ENCODE assay signal across 1 cellular context in the genomic region with DNA sequence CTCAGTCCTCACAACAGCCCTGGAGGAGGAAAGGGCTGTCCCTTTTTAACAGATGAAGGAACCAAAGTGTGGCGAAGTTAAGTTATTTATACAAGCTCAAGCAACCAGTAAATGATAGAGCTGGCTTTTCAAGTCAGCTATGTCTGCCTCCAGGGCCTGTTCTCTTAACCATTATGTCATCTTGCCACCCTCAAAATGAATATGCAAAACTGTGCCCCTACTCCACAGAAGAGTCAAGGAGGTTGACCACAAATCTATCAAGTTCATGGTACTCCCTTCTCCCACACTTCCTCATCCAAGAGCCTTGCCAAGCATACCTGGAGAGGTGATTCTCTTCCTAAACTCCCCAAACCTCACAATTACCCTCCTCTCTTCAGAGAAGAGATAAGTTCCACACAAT.
TF ChIP-seq lines count a peak whose summit lies in the region.

No MANE protein-coding gene starts in this region.

TF ChIP-seq in HEK293, 187 proteins besides CTCF, POLR2A, EP300 and RAD21 (continued from another document):
- TF ChIP-seq, protein P1, sequence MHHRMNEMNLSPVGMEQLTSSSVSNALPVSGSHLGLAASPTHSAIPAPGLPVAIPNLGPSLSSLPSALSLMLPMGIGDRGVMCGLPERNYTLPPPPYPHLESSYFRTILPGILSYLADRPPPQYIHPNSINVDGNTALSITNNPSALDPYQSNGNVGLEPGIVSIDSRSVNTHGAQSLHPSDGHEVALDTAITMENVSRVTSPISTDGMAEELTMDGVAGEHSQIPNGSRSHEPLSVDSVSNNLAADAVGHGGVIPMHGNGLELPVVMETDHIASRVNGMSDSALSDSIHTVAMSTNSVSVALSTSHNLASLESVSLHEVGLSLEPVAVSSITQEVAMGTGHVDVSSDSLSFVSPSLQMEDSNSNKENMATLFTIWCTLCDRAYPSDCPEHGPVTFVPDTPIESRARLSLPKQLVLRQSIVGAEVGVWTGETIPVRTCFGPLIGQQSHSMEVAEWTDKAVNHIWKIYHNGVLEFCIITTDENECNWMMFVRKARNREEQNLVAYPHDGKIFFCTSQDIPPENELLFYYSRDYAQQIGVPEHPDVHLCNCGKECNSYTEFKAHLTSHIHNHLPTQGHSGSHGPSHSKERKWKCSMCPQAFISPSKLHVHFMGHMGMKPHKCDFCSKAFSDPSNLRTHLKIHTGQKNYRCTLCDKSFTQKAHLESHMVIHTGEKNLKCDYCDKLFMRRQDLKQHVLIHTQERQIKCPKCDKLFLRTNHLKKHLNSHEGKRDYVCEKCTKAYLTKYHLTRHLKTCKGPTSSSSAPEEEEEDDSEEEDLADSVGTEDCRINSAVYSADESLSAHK (tag by site-specific recombination; IDR thresholded peaks at IDR 0.05), result no peak
- no peak for TF ChIP-seq KLF16 (tag by site-specific recombination; IDR thresholded peaks at IDR 0.05)
- TF ChIP-seq, protein P2, sequence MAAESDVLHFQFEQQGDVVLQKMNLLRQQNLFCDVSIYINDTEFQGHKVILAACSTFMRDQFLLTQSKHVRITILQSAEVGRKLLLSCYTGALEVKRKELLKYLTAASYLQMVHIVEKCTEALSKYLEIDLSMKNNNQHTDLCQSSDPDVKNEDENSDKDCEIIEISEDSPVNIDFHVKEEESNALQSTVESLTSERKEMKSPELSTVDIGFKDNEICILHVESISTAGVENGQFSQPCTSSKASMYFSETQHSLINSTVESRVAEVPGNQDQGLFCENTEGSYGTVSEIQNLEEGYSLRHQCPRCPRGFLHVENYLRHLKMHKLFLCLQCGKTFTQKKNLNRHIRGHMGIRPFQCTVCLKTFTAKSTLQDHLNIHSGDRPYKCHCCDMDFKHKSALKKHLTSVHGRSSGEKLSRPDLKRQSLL (tag by site-specific recombination; IDR thresholded peaks at IDR 0.05), result peak; percentile 48; the same call in 1 of the 2 replicates
- TF ChIP-seq WT1 (tag by site-specific recombination; IDR thresholded peaks at IDR 0.05), result 0 out of 2 replicates have a peak, but pooled peaks have one; percentile 18
- TF ChIP-seq ZNF670 (tag by site-specific recombination; IDR thresholded peaks at IDR 0.05; ENCODE audit: low read depth), result no peak
- TF ChIP-seq FEZF1 (tag by site-specific recombination; IDR thresholded peaks at IDR 0.05), result 0 out of 2 replicates have a peak, but pooled peaks have one; percentile 24
- no peak for TF ChIP-seq ZNF791 (tag by site-specific recombination; IDR thresholded peaks at IDR 0.05)
- no peak for TF ChIP-seq YY2 (tag by site-specific recombination; IDR thresholded peaks at IDR 0.05)
